ENCODE assay signal across 19 cellular contexts in the genomic region with DNA sequence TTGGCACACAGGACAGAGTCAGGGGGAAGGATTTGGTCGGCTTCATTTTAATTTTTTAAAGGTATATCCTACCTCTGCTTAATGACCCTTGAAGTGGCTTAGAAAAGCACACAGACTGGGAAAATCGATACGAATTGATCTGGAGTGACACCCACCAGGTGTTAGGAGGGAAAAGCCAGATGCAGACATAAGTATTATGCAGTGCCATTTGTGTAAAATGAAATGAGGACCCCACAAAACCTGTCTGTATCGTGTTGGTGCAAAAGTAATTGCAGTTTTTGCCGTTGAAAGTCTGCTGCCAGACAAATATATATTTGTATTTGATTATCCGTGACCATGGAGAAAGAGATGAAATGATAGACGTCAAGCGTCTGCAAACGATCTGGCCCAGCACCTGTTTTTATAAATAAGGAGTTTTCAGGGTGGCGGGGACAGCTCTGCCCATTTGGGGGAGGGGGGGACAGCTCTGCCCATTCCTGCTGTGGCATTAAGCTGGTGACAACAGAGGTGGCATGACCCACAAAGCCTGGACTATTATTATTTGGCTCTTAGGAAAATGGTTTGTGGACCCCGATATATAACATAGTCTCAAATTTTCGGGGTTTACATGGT.
DNase-seq lines count a peak whose midpoint lies in the region; ATAC-seq, FAIRE-seq and TF ChIP-seq lines count a peak whose summit lies in the region.
"Had no signal": no experiment of that assay in that cellular context is flagged by ENCODE, and none has a peak within 500 bp of the region (broad histone marks: within the 10 kb centered on the region; RNA-seq: fewer than 3 reads in every experiment).

No MANE protein-coding gene starts in this region.

- TF ChIP-seq RAD21 in HepG2 (CRISPR knock-in tag; IDR thresholded peaks at IDR 0.05): no peak

- in situ Hi-C loops in HepG2 (cut with HindIII; ENCODE audit: extremely low pct_ligation_motif_present, low pct_unique_long_range_greater_than_20kb): no loop called here

- H3K9me3 ChIP-seq in HepG2 (ENCODE audit: low read length): no peaks in the 10 kb centered on the region
- no peaks in the 10 kb centered on the region for H3K9me3 ChIP-seq in right lobe of liver
- no peaks in the 10 kb centered on the region for H3K9me3 ChIP-seq in Peyer's patch
- H3K9me3 ChIP-seq: ovary, sigmoid colon, uterus had no signal

- H4K20me1 ChIP-seq in HepG2 (ENCODE audit: insufficient read depth, low read length): peaks cover 80% of the 10 kb centered on the region

- TF ChIP-seq EP300 in HepG2 (IDR thresholded peaks at IDR 0.05; ENCODE audit: low read depth in 2 of 2, low read length in 2 of 2) (no peak), HepG2 (CRISPR knock-in tag; IDR thresholded peaks at IDR 0.05; ENCODE audit: borderline replicate concordance) (no peak)

- H3K4me3 ChIP-seq in HepG2 (replicated peaks in 1 of 3; ENCODE audit: insufficient read depth in 1 of 3, low read depth in 2 of 3, low read length in 3 of 3) (no peak overlapping the region), right lobe of liver (no peak overlapping the region), Peyer's patch (no peak overlapping the region)
- H3K4me3 ChIP-seq: ovary, sigmoid colon, uterus had no signal

- H3K27ac ChIP-seq in HepG2 (ENCODE audit: extremely low read length, insufficient read depth, low read length) (no peak overlapping the region), right lobe of liver (no peak overlapping the region), Peyer's patch (no peak overlapping the region)
- H3K27ac ChIP-seq: ovary had no signal

- peaks cover 36% of the 10 kb centered on the region for H3K79me2 ChIP-seq in HepG2 (ENCODE audit: insufficient read depth, low read length)

- no peak overlapping the region for H3K9ac ChIP-seq in HepG2 (ENCODE audit: insufficient read depth, low read depth, low read length)

- DNase-seq in HepG2 (ENCODE audit: low spot score) (no peak), right lobe of liver (no peak), NCI-H524 treated with DMSO at 0.1 percent for 48 hours (lab: John Stamatoyannopoulos, UW) (peak; percentile 62), erythroblast (lab: John Stamatoyannopoulos, UW) (peak in 1 of 2 experiments; percentile 29), NCI-H1694 treated with DMSO at 0.1 percent for 48 hours (lab: John Stamatoyannopoulos, UW) (no peak), NCI-H1105 (lab: John Stamatoyannopoulos, UW) (no peak), Peyer's patch (no peak)
- DNase-seq in natural killer cell treated with Interleukin-12 subunit alpha and Interleukin-12 subunit beta and Interleukin-15 and Interleukin-18, amount 100 ng/mL, for 72 hours (ENCODE audit: low spot score): no peak
- DNase-seq: activated CD4-positive, CD25-positive, alpha-beta regulatory T cell; activated gamma-delta T cell treated with Interleukin-2 at 50 U/mL for 16 hours; aorta; foreskin fibroblast; NCI-H2227 treated with DMSO at 0.1 percent for 48 hours; SHP77 treated with DMSO at 0.1 percent for 48 hours; sigmoid colon; stimulated activated CD4-positive, alpha-beta T cell treated with anti-CD3 and anti-CD28 coated beads, Interleukin-2, amount 100 ng/mL, for 24 hours had no signal

- H3K9me3 Mint-ChIP-seq in natural killer cell treated with Interleukin-12 subunit alpha and Interleukin-12 subunit beta and Interleukin-15 and Interleukin-18, amount 100 ng/mL, for 72 hours: no peaks in the 10 kb centered on the region

- no peak for TF ChIP-seq CTCF in HepG2 (CRISPR knock-in tag; IDR thresholded peaks at IDR 0.05)
- TF ChIP-seq CTCF in right lobe of liver (IDR thresholded peaks at IDR 0.05): no peak
- TF ChIP-seq CTCF in Peyer's patch (IDR thresholded peaks at IDR 0.05): no peak

- peaks cover 42 to 55% of the 10 kb centered on the region in 2 donors for H3K4me1 Mint-ChIP-seq in natural killer cell treated with Interleukin-12 subunit alpha and Interleukin-12 subunit beta and Interleukin-15 and Interleukin-18, amount 100 ng/mL, for 72 hours (ENCODE audit: low read depth in 2 of 2)

- FAIRE-seq in HepG2 (lab: Jason Lieb, UNC): no peak
- FAIRE-seq: colon had no signal

- no peak overlapping the region for H2AFZ ChIP-seq in HepG2 (ENCODE audit: low read length)

- H3K27ac Mint-ChIP-seq in natural killer cell treated with Interleukin-12 subunit alpha and Interleukin-12 subunit beta and Interleukin-15 and Interleukin-18, amount 100 ng/mL, for 72 hours: peak overlapping the region in 1 of 2 donors; percentile 58

- peaks cover 3 to 14% of the 10 kb centered on the region in 2 experiments; a peak in 3 of 5 replicates for H3K36me3 ChIP-seq in HepG2 (replicated peaks in 1 of 2; ENCODE audit: control insufficient read depth in 1 of 2, insufficient read depth in 2 of 2, low read length in 2 of 2)
- H3K36me3 ChIP-seq in right lobe of liver: no peaks in the 10 kb centered on the region
- H3K36me3 ChIP-seq in Peyer's patch: peaks cover 0 to under 1% (median 0%) of the 10 kb centered on the region in 3 donors
- H3K36me3 ChIP-seq: ovary, sigmoid colon, uterus had no signal

- no TSS peak for BruUV-seq in HepG2 (replicated peaks; lab: Mats Ljungman, UMichigan)

- intact Hi-C loops in HepG2 (cut with micrococcal nuclease; ENCODE audit: unreplicated experiment) (no loop called here), right lobe of liver (cut with DNase I) (no loop called here)

- WGBS in HepG2 (ENCODE audit: low lambda C conversion rate): 94% methylated on average over 12 of the region's 12 CpGs
- WGBS in right lobe of liver (ENCODE audit: insufficient coverage, low coverage, low lambda C conversion rate, missing lambda C conversion rate): 48% methylated on average over 12 of the region's 12 CpGs

- CTCF ChIA-PET in HepG2 (lab: Yijun Ruan, JAX; ENCODE audit: low intra/inter-chr PET ratio, low total read pairs): no interaction called here

- no peaks in the 10 kb centered on the region for H3K27me3 ChIP-seq in HepG2 (ENCODE audit: control insufficient read depth in 1 of 2, insufficient read depth in 2 of 2, low read length in 2 of 2)
- H3K27me3 ChIP-seq in right lobe of liver: no peaks in the 10 kb centered on the region
- no peaks in the 10 kb centered on the region for H3K27me3 ChIP-seq in Peyer's patch
- H3K27me3 ChIP-seq: ovary, sigmoid colon, uterus had no signal

- no peak overlapping the region for H3K4me2 ChIP-seq in HepG2 (ENCODE audit: low read depth, low read length)

- H3K4me3 Mint-ChIP-seq in natural killer cell treated with Interleukin-12 subunit alpha and Interleukin-12 subunit beta and Interleukin-15 and Interleukin-18, amount 100 ng/mL, for 72 hours: no peak overlapping the region

- ATAC-seq in HepG2 (no peak), right lobe of liver (no peak)
- no peak for ATAC-seq in natural killer cell treated with Interleukin-12 subunit alpha and Interleukin-12 subunit beta and Interleukin-15 and Interleukin-18, amount 100 ng/mL, for 72 hours

- TF ChIP-seq POLR2A in HepG2 (IDR thresholded peaks at IDR 0.05; ENCODE audit: insufficient read depth in 1 of 2, low read depth in 2 of 2, low read length in 2 of 2): no peak
- TF ChIP-seq POLR2A in right lobe of liver (IDR thresholded peaks at IDR 0.05): no peak
- peak; percentile 29 for TF ChIP-seq POLR2A in erythroblast (IDR thresholded peaks at IDR 0.05; ENCODE audit: low read length)
- no peak for TF ChIP-seq POLR2A in Peyer's patch (IDR thresholded peaks at IDR 0.05)

- POLR2A ChIA-PET in HepG2 (lab: Yijun Ruan, JAX): no interaction called here

- H3K4me1 ChIP-seq in HepG2 (ENCODE audit: insufficient read depth, low read length) (peaks cover 61% of the 10 kb centered on the region), right lobe of liver (peaks cover 0 to 43% (median 21%) of the 10 kb centered on the region in 4 donors), Peyer's patch (peaks cover 0 to 46% (median 8%) of the 10 kb centered on the region in 4 donors)
- H3K4me1 ChIP-seq: uterus had no signal

- no peaks in the 10 kb centered on the region for H3K27me3 Mint-ChIP-seq in natural killer cell treated with Interleukin-12 subunit alpha and Interleukin-12 subunit beta and Interleukin-15 and Interleukin-18, amount 100 ng/mL, for 72 hours

- no peaks in the 10 kb centered on the region for H3K36me3 Mint-ChIP-seq in natural killer cell treated with Interleukin-12 subunit alpha and Interleukin-12 subunit beta and Interleukin-15 and Interleukin-18, amount 100 ng/mL, for 72 hours

TF ChIP-seq in HepG2, 621 proteins besides CTCF, POLR2A, EP300 and RAD21 (continues in another document):
- TF ChIP-seq ELF1 (CRISPR knock-in tag; IDR thresholded peaks at IDR 0.05) (no peak), MTA1 (CRISPR knock-in tag; IDR thresholded peaks at IDR 0.05; ENCODE audit: borderline replicate concordance) (no peak), ZNF335 (CRISPR knock-in tag; IDR thresholded peaks at IDR 0.05) (no peak)
